14 cellular contexts compared by ENCODE assay signal in genomic region chr11:127919206-127920000, GRCh38.
A peak's percentile ranks its signal among the peaks of the same experiment; 100 is the strongest.
DNase-seq lines count a peak whose midpoint lies in the region; ATAC-seq and TF ChIP-seq lines count a peak whose summit lies in the region.
"Had no signal": no experiment of that assay in that cellular context is flagged by ENCODE, and none has a peak within 500 bp of the region (broad histone marks: within the 10 kb centered on the region; RNA-seq: fewer than 3 reads in every experiment).

No MANE protein-coding gene starts in this region.

- no peaks in the 10 kb centered on the region for H3K27me3 ChIP-seq in foreskin keratinocyte
- H3K27me3 ChIP-seq: ascending aorta, esophagus muscularis mucosa, neural progenitor cell had no signal

- no peak overlapping the region for H3K4me3 Mint-ChIP-seq in activated T-helper 17 cell treated with anti-CD3 and anti-CD28 coated beads, Interleukin-2, amount 50 U/mL, for 72 hours
- H3K4me3 Mint-ChIP-seq: neural progenitor cell had no signal

- H3K27me3 Mint-ChIP-seq in activated T-helper 17 cell treated with anti-CD3 and anti-CD28 coated beads, Interleukin-2, amount 50 U/mL, for 72 hours, result peaks cover 42% of the 10 kb centered on the region

- H3K4me1 ChIP-seq in foreskin keratinocyte, result peaks cover 8% of the 10 kb centered on the region
- H3K4me1 ChIP-seq: ascending aorta, esophagus muscularis mucosa, neural progenitor cell had no signal

- H3K4me1 Mint-ChIP-seq in activated T-helper 17 cell treated with anti-CD3 and anti-CD28 coated beads, Interleukin-2, amount 50 U/mL, for 72 hours, result peaks cover 7% of the 10 kb centered on the region
- H3K4me1 Mint-ChIP-seq: neural progenitor cell had no signal

- peak overlapping the region; percentile 92 for H3K27ac ChIP-seq in foreskin keratinocyte
- H3K27ac ChIP-seq: ascending aorta, esophagus muscularis mucosa, neural progenitor cell had no signal

- peaks cover 13% of the 10 kb centered on the region for H3K9me3 Mint-ChIP-seq in activated T-helper 17 cell treated with anti-CD3 and anti-CD28 coated beads, Interleukin-2, amount 50 U/mL, for 72 hours

- H3K36me3 Mint-ChIP-seq in activated T-helper 17 cell treated with anti-CD3 and anti-CD28 coated beads, Interleukin-2, amount 50 U/mL, for 72 hours (ENCODE audit: low read depth), result no peaks in the 10 kb centered on the region

- peak; percentile 83 for ATAC-seq in activated T-helper 17 cell treated with anti-CD3 and anti-CD28 coated beads, Interleukin-2, amount 50 U/mL, for 72 hours (replicated peaks)
- ATAC-seq in foreskin keratinocyte (peak; percentile 99), GM21423 (IDR thresholded peaks at IDR 0.05; ENCODE audit: unreplicated experiment) (no peak), GM21723 (IDR thresholded peaks at IDR 0.05; ENCODE audit: unreplicated experiment) (no peak)
- ATAC-seq: left lobe of liver had no signal

- no peak overlapping the region for H3K27ac Mint-ChIP-seq in activated T-helper 17 cell treated with anti-CD3 and anti-CD28 coated beads, Interleukin-2, amount 50 U/mL, for 72 hours
- H3K27ac Mint-ChIP-seq: neural progenitor cell had no signal

- TF ChIP-seq CTCF in foreskin keratinocyte (conservative IDR thresholded peaks at IDR 0.05), result no peak

- DNase-seq in AG08396 (ENCODE audit: low spot score) (peak; percentile 20), ELR (ENCODE audit: low read depth) (peak; percentile 88), foreskin keratinocyte (peak; percentile 81 to 94), AML-193 (lab: John Stamatoyannopoulos, UW) (no peak)
- no peak for DNase-seq in activated CD8-positive, alpha-beta memory T cell treated with anti-CD3 and anti-CD28 coated beads for 24 hours
- DNase-seq: NCI-H1092 treated with DMSO at 0.1 percent for 48 hours, NCI-H69 had no signal

Comparison
In these comparisons a context has a peak if more than half of its experiments do, and no peak if none do; other contexts are left out.
1. DNase-seq: peak in AG08396 (single experiment), ELR (single experiment) and foreskin keratinocyte (2 of 2); none in AML-193 (0 of 2) and activated CD8-positive, alpha-beta memory T cell treated with anti-CD3 and anti-CD28 coated beads for 24 hours (single experiment).
2. ATAC-seq: peak in activated T-helper 17 cell treated with anti-CD3 and anti-CD28 coated beads, Interleukin-2, amount 50 U/mL, for 72 hours (single experiment) and foreskin keratinocyte (single experiment); none in GM21423 (single experiment) and GM21723 (single experiment).